In the genomic region with DNA sequence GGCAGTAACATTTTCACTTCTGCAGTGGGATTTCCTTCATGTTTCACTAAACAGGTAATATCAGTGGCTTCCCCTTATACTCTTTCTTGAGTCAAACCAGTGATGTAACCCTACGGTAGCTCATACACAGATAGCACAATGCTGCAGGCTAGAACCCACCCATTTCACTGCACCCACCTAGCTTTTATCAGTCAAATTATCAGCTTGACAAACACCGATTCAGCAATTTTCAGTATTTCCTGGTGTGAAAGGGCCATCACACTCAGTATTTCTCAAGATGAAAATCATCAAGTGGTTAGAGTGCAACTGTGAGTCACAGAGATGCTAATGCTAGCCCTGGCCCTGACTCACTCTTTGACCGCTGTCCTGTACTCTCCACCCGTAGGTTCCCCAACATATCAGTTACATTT, we compare ENCODE assay signal across 9 cellular contexts.
A peak's percentile ranks its signal among the peaks of the same experiment; 100 is the strongest.
DNase-seq lines count a peak whose midpoint lies in the region; ATAC-seq and TF ChIP-seq lines count a peak whose summit lies in the region.
"Had no signal": no experiment of that assay in that cellular context is flagged by ENCODE, and none has a peak within 500 bp of the region (broad histone marks: within the 10 kb centered on the region; RNA-seq: fewer than 3 reads in every experiment).

No MANE protein-coding gene starts in this region.

- peak; percentile 84 for ATAC-seq in GM18867 (IDR thresholded peaks at IDR 0.05; ENCODE audit: unreplicated experiment)
- ATAC-seq in HG02840 (IDR thresholded peaks at IDR 0.05; ENCODE audit: low FRiP score, unreplicated experiment) = peak; percentile 63
- ATAC-seq in upper lobe of left lung (ENCODE audit: low FRiP score in 2 of 2) = peak in 1 of 2 donors; percentile 68

- H3K9me3 ChIP-seq in upper lobe of left lung = no peaks in the 10 kb centered on the region

- peaks cover 0 to 8% (median 0%) of the 10 kb centered on the region in 4 donors for H3K4me1 ChIP-seq in upper lobe of left lung

- no peak for TF ChIP-seq EP300 in upper lobe of left lung (IDR thresholded peaks at IDR 0.05)

- TF ChIP-seq POLR2A in upper lobe of left lung (IDR thresholded peaks at IDR 0.05) = no peak

- peak overlapping the region in 3 of 4 donors; percentile 4 to 53 (median 5) for H3K27ac ChIP-seq in upper lobe of left lung
- H3K27ac ChIP-seq: VCaP had no signal

- H3K4me3 ChIP-seq in fibroblast of pulmonary artery (replicated peaks; ENCODE audit: low read depth, low read length) (no peak overlapping the region), upper lobe of left lung (no peak overlapping the region)

- 73 to 77% methylated on average over 4 of the region's 4 CpGs for WGBS in upper lobe of left lung, 2 donors

- no peaks in the 10 kb centered on the region for H3K27me3 ChIP-seq in upper lobe of left lung

- in situ Hi-C loops in G401 (cut with HindIII; ENCODE audit: low sequenced_read_pairs) = no loop called here

- H3K36me3 ChIP-seq in upper lobe of left lung = no peaks in the 10 kb centered on the region

- TF ChIP-seq CTCF in fibroblast of pulmonary artery (IDR thresholded peaks at IDR 0.05; ENCODE audit: low read length, missing control alignments) (no peak), upper lobe of left lung (IDR thresholded peaks at IDR 0.05) (no peak)

- peak; percentile 76 for DNase-seq in RKO (ENCODE audit: low spot score)
- peak; percentile 48 for DNase-seq in fibroblast of pulmonary artery (ENCODE audit: low read depth)
- DNase-seq in upper lobe of left lung = peak in 1 of 2 donors; percentile 54
- no peak for DNase-seq in NCI-H128 (lab: John Stamatoyannopoulos, UW; ENCODE audit: unreplicated experiment)
- DNase-seq in G401 (ENCODE audit: low spot score) = no peak
- no peak for DNase-seq in NCI-H526 (lab: John Stamatoyannopoulos, UW)

Comparison
In these comparisons a context has a peak if more than half of its experiments do, and no peak if none do; other contexts are left out.
1. DNase-seq: peak in RKO (single experiment) and fibroblast of pulmonary artery (single experiment); none in NCI-H128 (single experiment), G401 (single experiment) and NCI-H526 (0 of 2).